In the genomic region with DNA sequence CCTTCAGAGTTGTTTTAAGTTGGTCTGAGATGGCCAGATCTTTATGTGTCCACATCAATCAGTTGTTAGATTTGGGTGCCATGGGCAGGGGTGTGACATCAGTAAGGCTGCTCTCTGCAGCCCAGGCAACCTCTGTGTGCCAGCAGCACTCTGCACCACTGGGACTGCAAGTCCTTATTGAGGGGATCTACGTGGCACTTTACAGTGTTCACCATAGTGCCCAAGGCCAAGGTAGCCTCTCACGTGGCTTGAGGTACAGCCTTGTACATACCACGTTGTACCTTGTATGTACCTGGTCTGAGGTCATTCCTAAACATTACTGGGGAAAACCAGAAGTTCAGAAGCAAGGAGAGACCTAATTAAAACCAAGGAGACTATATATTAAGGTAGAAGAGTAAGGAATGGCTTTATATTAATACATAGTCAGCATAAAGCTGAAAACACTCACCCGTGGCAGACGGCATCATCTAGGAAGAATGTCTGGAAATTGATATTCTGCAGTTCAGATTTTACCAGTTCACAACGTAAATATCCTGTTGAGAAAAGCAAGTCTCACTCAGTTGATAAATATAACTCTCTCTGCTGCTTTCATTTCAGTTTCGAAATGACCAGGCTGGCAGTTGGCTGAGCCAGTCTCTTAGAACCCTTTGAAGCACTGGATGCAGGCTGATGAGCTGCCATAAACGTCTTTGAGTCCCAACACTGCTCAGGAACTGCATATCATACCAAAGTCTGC, we compare ENCODE assay signal across 11 cellular contexts.
DNase-seq lines count a peak whose midpoint lies in the region; ATAC-seq and TF ChIP-seq lines count a peak whose summit lies in the region.
"Had no signal": no experiment of that assay in that cellular context is flagged by ENCODE, and none has a peak within 500 bp of the region (broad histone marks: within the 10 kb centered on the region; RNA-seq: fewer than 3 reads in every experiment).

No MANE protein-coding gene starts in this region.

- peaks cover 4% of the 10 kb centered on the region for H3K4me1 ChIP-seq in adipocyte (ENCODE audit: control insufficient read depth, insufficient read depth, low read length)

- H3K4me3 ChIP-seq in GM12875 (ENCODE audit: low read depth, low read length) (peak overlapping the region; percentile 29), adipocyte (ENCODE audit: low read length) (no peak overlapping the region)
- H3K4me3 ChIP-seq: left ventricle myocardium inferior had no signal

- no peak overlapping the region for H3K9ac ChIP-seq in adipocyte (ENCODE audit: low read length)

- DNase-seq in adipocyte (ENCODE audit: low read depth) (peak; percentile 34), NCI-H774 (lab: John Stamatoyannopoulos, UW) (no peak), DMS53 (lab: John Stamatoyannopoulos, UW) (no peak), NCI-H1694 treated with DMSO at 0.1 percent for 48 hours (lab: John Stamatoyannopoulos, UW) (no peak), NCI-H187 treated with DMSO at 0.1 percent for 48 hours (lab: John Stamatoyannopoulos, UW) (no peak)
- DNase-seq: GF-D8, left ventricle myocardium inferior, NCI-H1694 had no signal

- H3K27me3 ChIP-seq in adipocyte (replicated peaks; ENCODE audit: control insufficient read depth, insufficient read depth, low read length), result no peaks in the 10 kb centered on the region

- ATAC-seq in GM19438 (IDR thresholded peaks at IDR 0.05; ENCODE audit: low read depth, unreplicated experiment) (peak; percentile 62), HG03095 (IDR thresholded peaks at IDR 0.05; ENCODE audit: unreplicated experiment) (peak; percentile 73)

- no peaks in the 10 kb centered on the region for H3K9me3 ChIP-seq in adipocyte (ENCODE audit: control insufficient read depth, low read length)

- no peaks in the 10 kb centered on the region for H3K36me3 ChIP-seq in adipocyte (ENCODE audit: control insufficient read depth, insufficient read depth, low read length, severe bottlenecking)
- H3K36me3 ChIP-seq: left ventricle myocardium inferior had no signal

- TF ChIP-seq CTCF in GM12875 (IDR thresholded peaks at IDR 0.05; ENCODE audit: borderline replicate concordance, insufficient read depth, low read depth, low read length), result no peak
